ENCODE assay signal across 9 cellular contexts in the genomic region with DNA sequence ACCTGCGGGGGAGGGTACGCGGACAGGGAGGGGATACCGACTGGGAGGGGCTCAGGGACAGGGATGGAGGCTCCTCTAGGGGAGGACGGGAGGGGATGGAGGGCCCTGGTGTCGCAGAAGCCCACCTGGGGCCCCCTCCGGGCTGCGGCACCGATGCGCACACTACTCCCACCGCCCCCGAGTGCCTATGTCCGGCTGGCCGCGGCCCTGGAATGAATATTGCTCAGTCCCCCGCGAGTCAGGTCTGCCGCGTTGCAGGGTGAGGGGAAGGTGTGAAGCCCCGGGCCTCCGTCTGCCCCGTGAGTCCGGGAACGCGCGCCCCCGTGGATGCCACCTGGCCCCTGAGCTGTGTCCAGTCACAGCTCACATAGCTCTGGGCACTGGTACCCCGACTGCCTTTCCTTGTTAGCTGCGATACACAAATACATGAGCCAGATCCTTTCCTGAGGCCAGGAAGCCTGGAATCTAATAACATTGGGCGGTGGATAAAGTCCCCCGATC. TPM values are rescaled to one million over a fixed set of nuclear protein-coding genes. Genes with fewer than 3 reads are reported as not detected.
DNase-seq lines count a peak whose midpoint lies in the region; ATAC-seq, FAIRE-seq and TF ChIP-seq lines count a peak whose summit lies in the region.
"Had no signal": no experiment of that assay in that cellular context is flagged by ENCODE, and none has a peak within 500 bp of the region (broad histone marks: within the 10 kb centered on the region; RNA-seq: fewer than 3 reads in every experiment).

No MANE protein-coding gene starts in this region.

- DNase-seq in stimulated activated naive CD8-positive, alpha-beta T cell treated with anti-CD3 and anti-CD28 coated beads, Interleukin-15, amount 100 ng/mL, for 72 hours, result no peak
- DNase-seq in stimulated activated naive CD8-positive, alpha-beta T cell treated with anti-CD3 and anti-CD28 coated beads, Interleukin-15, Interleukin-2, amounts not matched to agents 100 U/mL and 50 U/mL, for 24 hours, result no peak
- DNase-seq in bronchial epithelial cell (ENCODE audit: low read depth), result no peak
- no peak for DNase-seq in keratinocyte (ENCODE audit: low read depth, low spot score)
- DNase-seq in vagina (ENCODE audit: extremely low spot score in 2 of 2), result no peak
- DNase-seq in activated effector memory CD4-positive, alpha-beta T cell treated with Interleukin-2 at 50 U/mL for 16 hours, result no peak
- DNase-seq: uterus had no signal

- H3K9ac ChIP-seq in keratinocyte (ENCODE audit: control insufficient read depth, extremely low read depth, insufficient read depth, low read length), result peak overlapping the region; percentile 60

- H3K36me3 ChIP-seq in bronchial epithelial cell (ENCODE audit: control insufficient read depth, insufficient read depth, low read length), result no peaks in the 10 kb centered on the region
- H3K36me3 ChIP-seq in keratinocyte (ENCODE audit: control insufficient read depth in 2 of 2, extremely low read depth in 1 of 2, insufficient read depth in 2 of 2, low read length in 2 of 2), result no peaks in the 10 kb centered on the region
- H3K36me3 ChIP-seq in vagina, result no peaks in the 10 kb centered on the region
- H3K36me3 ChIP-seq: uterus had no signal

- peaks cover 21% of the 10 kb centered on the region for H3K79me2 ChIP-seq in keratinocyte (ENCODE audit: control insufficient read depth, insufficient read depth, low read length)

- no peaks in the 10 kb centered on the region for H3K27me3 ChIP-seq in bronchial epithelial cell (ENCODE audit: control insufficient read depth, insufficient read depth, low read length)
- H3K27me3 ChIP-seq in keratinocyte (ENCODE audit: control insufficient read depth, extremely low read depth, insufficient read depth, low read length), result no peaks in the 10 kb centered on the region
- no peaks in the 10 kb centered on the region for H3K27me3 ChIP-seq in vagina

- peak overlapping the region; percentile 57 to 81 for H3K4me3 Mint-ChIP-seq in stimulated activated naive CD8-positive, alpha-beta T cell treated with anti-CD3 and anti-CD28 coated beads, Interleukin-15, amount 100 ng/mL, for 72 hours

- dilution Hi-C loops in keratinocyte (cut with MboI; ENCODE audit: extremely low pct_ligation_motif_present, low sequenced_read_pairs), result no loop called here

- FAIRE-seq in bronchial epithelial cell (lab: Jason Lieb, UNC) (no peak), keratinocyte (lab: Jason Lieb, UNC) (no peak)

- TF ChIP-seq CTCF in bronchial epithelial cell (IDR thresholded peaks at IDR 0.05; ENCODE audit: insufficient read depth, low read length, severe bottlenecking), result no peak
- no peak for TF ChIP-seq CTCF in keratinocyte (optimal IDR thresholded peaks at IDR 0.05 in 1 of 3, IDR thresholded peaks at IDR 0.05 in 1 of 3, conservative IDR thresholded peaks at IDR 0.05 in 1 of 3; ENCODE audit: extremely low read depth in 1 of 3, insufficient read depth in 2 of 3, low read length in 3 of 3)
- no peak for TF ChIP-seq CTCF in vagina (IDR thresholded peaks at IDR 0.05)

- H3K9me1 ChIP-seq in keratinocyte (ENCODE audit: control insufficient read depth, extremely low read depth, insufficient read depth, low read length), result no peaks in the 10 kb centered on the region

- H3K27ac Mint-ChIP-seq in stimulated activated naive CD8-positive, alpha-beta T cell treated with anti-CD3 and anti-CD28 coated beads, Interleukin-15, amount 100 ng/mL, for 72 hours, result no peak overlapping the region

- peak; percentile 8 for ATAC-seq in stimulated activated naive CD8-positive, alpha-beta T cell treated with anti-CD3 and anti-CD28 coated beads, Interleukin-15, amount 100 ng/mL, for 72 hours
- ATAC-seq in stimulated activated naive CD8-positive, alpha-beta T cell treated with anti-CD3 and anti-CD28 coated beads, Interleukin-15, Interleukin-2, amounts not matched to agents 100 U/mL and 50 U/mL, for 24 hours, result no peak
- no peak for ATAC-seq in HG02981 (IDR thresholded peaks at IDR 0.05; ENCODE audit: unreplicated experiment)
- no peak for ATAC-seq in GM18867 (IDR thresholded peaks at IDR 0.05; ENCODE audit: unreplicated experiment)

- no peaks in the 10 kb centered on the region for H4K20me1 ChIP-seq in keratinocyte (ENCODE audit: control insufficient read depth, extremely low read depth, insufficient read depth, low read length)

- intact Hi-C loops in vagina (cut with DNase I), result loop anchor here (5.0 kb wide), 1 partner anchor 746 kb away; no protein-coding TSS in a partner anchor

- H3K4me1 ChIP-seq in keratinocyte (ENCODE audit: control insufficient read depth, extremely low read depth, insufficient read depth, low read length) (peaks cover 19% of the 10 kb centered on the region), vagina (peaks cover 13% of the 10 kb centered on the region)

- H2AFZ ChIP-seq in keratinocyte (ENCODE audit: control insufficient read depth, low read length), result peak overlapping the region; percentile 67

- no peak for TF ChIP-seq POLR2A in vagina (IDR thresholded peaks at IDR 0.05)

- H3K27ac ChIP-seq in keratinocyte (ENCODE audit: control insufficient read depth, insufficient read depth, low read length) (peak overlapping the region; percentile 59), vagina (no peak overlapping the region)
- H3K27ac ChIP-seq: uterus had no signal

- H3K4me1 Mint-ChIP-seq in stimulated activated naive CD8-positive, alpha-beta T cell treated with anti-CD3 and anti-CD28 coated beads, Interleukin-15, amount 100 ng/mL, for 72 hours, result peaks cover 39% of the 10 kb centered on the region

- H3K9me3 Mint-ChIP-seq in stimulated activated naive CD8-positive, alpha-beta T cell treated with anti-CD3 and anti-CD28 coated beads, Interleukin-15, amount 100 ng/mL, for 72 hours, result no peaks in the 10 kb centered on the region

- peak overlapping the region; percentile 86 for H3K4me2 ChIP-seq in keratinocyte (ENCODE audit: control insufficient read depth, extremely low read depth, insufficient read depth, low read depth, low read length)

- peaks cover 79% of the 10 kb centered on the region for H3K27me3 Mint-ChIP-seq in stimulated activated naive CD8-positive, alpha-beta T cell treated with anti-CD3 and anti-CD28 coated beads, Interleukin-15, amount 100 ng/mL, for 72 hours

- H3K9me3 ChIP-seq in keratinocyte (ENCODE audit: control insufficient read depth, low read depth, low read length) (no peaks in the 10 kb centered on the region), vagina (no peaks in the 10 kb centered on the region)
- H3K9me3 ChIP-seq: uterus had no signal

- H3K4me3 ChIP-seq in bronchial epithelial cell (ENCODE audit: low read depth, low read length) (peak overlapping the region; percentile 52), keratinocyte (ENCODE audit: control insufficient read depth in 2 of 3, extremely low read depth in 1 of 3, insufficient read depth in 2 of 3, low read depth in 1 of 3, low read length in 3 of 3) (peak overlapping the region; percentile 64 to 75 (median 71)), vagina (peak overlapping the region; percentile 30 to 38)

RNA-seq across cellular contexts. Expression of gene PRSS3, which starts 44.5 kb away (rescaled TPM):
- total RNA-seq in bronchial epithelial cell, result 69.6 and 95.6 TPM in 2 replicates
- polyA plus RNA-seq in keratinocyte, result 5.9 to 34.6 TPM (median 9.1 TPM) in 3 replicates
- 39.8 TPM for polyA plus RNA-seq in keratinocyte (2011; ENCODE audit: low read depth)
- polyA plus RNA-seq in keratinocyte (2011; cell fraction: cytosol; rRNA removed), result 9.5 and 14.0 TPM in 2 replicates
- 4.1 and 4.2 TPM in 2 replicates for polyA plus RNA-seq in keratinocyte (2011; cell fraction: nucleus; rRNA removed)
- polyA plus RNA-seq in keratinocyte (2012; ENCODE audit: low replicate concordance), result 60.7 and 196 TPM in 2 replicates
- 6.1 to 31.9 TPM (median 9.3 TPM) in 3 replicates for polyA minus RNA-seq in keratinocyte
- 5.6 TPM for polyA minus RNA-seq in keratinocyte (2011; cell fraction: cytosol; rRNA and poly(A)+ RNA removed)
- 0.74 and 1.5 TPM in 2 replicates for polyA minus RNA-seq in keratinocyte (2011; cell fraction: nucleus; rRNA and poly(A)+ RNA removed)
- 7.6 TPM for total RNA-seq in vagina
- total RNA-seq: uterus had no signal
